In genomic region chr13:22801402-22802003, GRCh38 we compare ENCODE assay signal across 11 cellular contexts.
A peak's percentile ranks its signal among the peaks of the same experiment; 100 is the strongest.
DNase-seq lines count a peak whose midpoint lies in the region; ATAC-seq and TF ChIP-seq lines count a peak whose summit lies in the region.
"Had no signal": no experiment of that assay in that cellular context is flagged by ENCODE, and none has a peak within 500 bp of the region (broad histone marks: within the 10 kb centered on the region; RNA-seq: fewer than 3 reads in every experiment).

No MANE protein-coding gene starts in this region.

- peaks cover 0 to 4% of the 10 kb centered on the region in 2 donors for H3K4me1 ChIP-seq in left lung
- H3K4me1 ChIP-seq in tibial artery: no peaks in the 10 kb centered on the region
- no peaks in the 10 kb centered on the region for H3K4me1 ChIP-seq in mammary epithelial cell (ENCODE audit: insufficient read depth, low read length)

- in situ Hi-C loops in mammary epithelial cell (cut with MboI; ENCODE audit: low sequenced_read_pairs in 2 of 2): no loop called here

- CTCF ChIA-PET in mammary epithelial cell (lab: Charles Lee; ENCODE audit: low non-redundant PET): no interaction called here

- DNase-seq in AG10803 (ENCODE audit: low read depth) (peak; percentile 4), left lung (no peak), CD1c-positive myeloid dendritic cell (ENCODE audit: extremely low spot score) (no peak), tibial artery (no peak), T-helper 9 cell (no peak), mammary epithelial cell (no peak)
- DNase-seq: activated CD4-positive, CD25-positive, alpha-beta regulatory T cell treated with anti-CD3 and anti-CD28 coated beads, Interleukin-2, amount 50 U/mL, for 72 hours; DMS79 had no signal

- H3K4me2 ChIP-seq in mammary epithelial cell (ENCODE audit: insufficient read depth, low read depth, low read length): no peak overlapping the region

- H3K9me3 ChIP-seq in left lung (no peaks in the 10 kb centered on the region), tibial artery (no peaks in the 10 kb centered on the region), mammary epithelial cell (replicated peaks; ENCODE audit: insufficient read depth, low read length) (peaks cover 18% of the 10 kb centered on the region)
- H3K9me3 ChIP-seq: mucosa of descending colon had no signal

- H3K36me3 ChIP-seq in left lung: no peaks in the 10 kb centered on the region
- H3K36me3 ChIP-seq in tibial artery: no peaks in the 10 kb centered on the region
- H3K36me3 ChIP-seq in mammary epithelial cell (ENCODE audit: insufficient read depth, low read length): no peaks in the 10 kb centered on the region

- TF ChIP-seq CTCF in AG10803 (conservative IDR thresholded peaks at IDR 0.05; ENCODE audit: low read length) (peak; percentile 40), VCaP (conservative IDR thresholded peaks at IDR 0.05) (peak; percentile 62), left lung (IDR thresholded peaks at IDR 0.05) (peak in 1 of 2 donors; percentile 22), tibial artery (IDR thresholded peaks at IDR 0.05) (peak in 1 of 2 experiments; percentile 18), mammary epithelial cell (conservative IDR thresholded peaks at IDR 0.05 in 1 of 2, IDR thresholded peaks at IDR 0.05 in 1 of 2; ENCODE audit: extremely low read depth in 1 of 2, insufficient read depth in 1 of 2, low read depth in 1 of 2, low read length in 2 of 2) (no peak)

- H4K20me1 ChIP-seq in mammary epithelial cell (ENCODE audit: insufficient read depth, low read length): no peaks in the 10 kb centered on the region

- dilution Hi-C loops in mammary epithelial cell (cut with HindIII; ENCODE audit: low sequenced_read_pairs): no loop called here

- peak; percentile 71 for TF ChIP-seq RAD21 in Ishikawa (IDR thresholded peaks at IDR 0.05; ENCODE audit: low read depth)

- H3K27me3 ChIP-seq in left lung (no peaks in the 10 kb centered on the region), tibial artery (no peaks in the 10 kb centered on the region), mammary epithelial cell (ENCODE audit: insufficient read depth, low read length) (no peaks in the 10 kb centered on the region)

- no peaks in the 10 kb centered on the region for H3K79me2 ChIP-seq in mammary epithelial cell (ENCODE audit: insufficient read depth, low read length)

- no peak for TF ChIP-seq EP300 in Ishikawa (IDR thresholded peaks at IDR 0.05; ENCODE audit: borderline replicate concordance)

- intact Hi-C loops in left lung (cut with DNase I): no loop called here
- intact Hi-C loops in tibial artery (cut with DNase I; ENCODE audit: low total_unique reads): no loop called here
- intact Hi-C loops in mammary epithelial cell (cut with micrococcal nuclease): no loop called here

- ATAC-seq in left lung: peak; percentile 64

- no peak overlapping the region for H2AFZ ChIP-seq in mammary epithelial cell (ENCODE audit: low read depth, low read length)

- WGBS in mammary epithelial cell (ENCODE audit: low coverage, missing lambda C conversion rate): 8% methylated on average over 3 of the region's 3 CpGs

- BruUV-seq in mammary epithelial cell (replicated peaks; lab: Mats Ljungman, UMichigan): no TSS peak

- H3K9ac ChIP-seq in mammary epithelial cell (ENCODE audit: insufficient read depth, low read length): no peak overlapping the region

- H3K4me3 ChIP-seq in AG10803 (ENCODE audit: low read length): no peak overlapping the region
- H3K4me3 ChIP-seq in left lung: no peak overlapping the region
- H3K4me3 ChIP-seq in tibial artery: no peak overlapping the region
- no peak overlapping the region for H3K4me3 ChIP-seq in mammary epithelial cell (replicated peaks in 1 of 3; ENCODE audit: insufficient read depth in 1 of 3, low read depth in 2 of 3, low read length in 3 of 3)
- H3K4me3 ChIP-seq: mucosa of descending colon had no signal

- H3K27ac ChIP-seq in VCaP (no peak overlapping the region), left lung (no peak overlapping the region), tibial artery (no peak overlapping the region), mammary epithelial cell (ENCODE audit: insufficient read depth, low read depth, low read length) (no peak overlapping the region)

TF ChIP-seq in Ishikawa, 13 proteins besides CTCF, POLR2A, EP300 and RAD21:
- TF ChIP-seq REST (IDR thresholded peaks at IDR 0.05; ENCODE audit: low read depth) (no peak), USF1 (IDR thresholded peaks at IDR 0.05) (no peak), TEAD4 (IDR thresholded peaks at IDR 0.05) (no peak), MAX (IDR thresholded peaks at IDR 0.05) (no peak), ZBTB7A (IDR thresholded peaks at IDR 0.05; ENCODE audit: low read depth) (no peak), FOXM1 (IDR thresholded peaks at IDR 0.05; ENCODE audit: borderline replicate concordance, low read depth) (no peak), YY1 (IDR thresholded peaks at IDR 0.05; ENCODE audit: low read depth) (no peak), CREB1 (IDR thresholded peaks at IDR 0.05; ENCODE audit: low read depth) (no peak), CEBPB (IDR thresholded peaks at IDR 0.05) (no peak), EGR1 (IDR thresholded peaks at IDR 0.05) (no peak), TAF1 (IDR thresholded peaks at IDR 0.05; ENCODE audit: low read depth) (no peak), NFIC (IDR thresholded peaks at IDR 0.05) (no peak), TCF12 (IDR thresholded peaks at IDR 0.05; ENCODE audit: low read depth) (no peak)

Comparison
In these comparisons a context has a peak if more than half of its experiments do, and no peak if none do; other contexts are left out.
1. CTCF ChIP-seq: peak in AG10803 (single experiment) and VCaP (single experiment); none in mammary epithelial cell (0 of 2).